ENCODE assay signal across 1 cellular context in the genomic region with DNA sequence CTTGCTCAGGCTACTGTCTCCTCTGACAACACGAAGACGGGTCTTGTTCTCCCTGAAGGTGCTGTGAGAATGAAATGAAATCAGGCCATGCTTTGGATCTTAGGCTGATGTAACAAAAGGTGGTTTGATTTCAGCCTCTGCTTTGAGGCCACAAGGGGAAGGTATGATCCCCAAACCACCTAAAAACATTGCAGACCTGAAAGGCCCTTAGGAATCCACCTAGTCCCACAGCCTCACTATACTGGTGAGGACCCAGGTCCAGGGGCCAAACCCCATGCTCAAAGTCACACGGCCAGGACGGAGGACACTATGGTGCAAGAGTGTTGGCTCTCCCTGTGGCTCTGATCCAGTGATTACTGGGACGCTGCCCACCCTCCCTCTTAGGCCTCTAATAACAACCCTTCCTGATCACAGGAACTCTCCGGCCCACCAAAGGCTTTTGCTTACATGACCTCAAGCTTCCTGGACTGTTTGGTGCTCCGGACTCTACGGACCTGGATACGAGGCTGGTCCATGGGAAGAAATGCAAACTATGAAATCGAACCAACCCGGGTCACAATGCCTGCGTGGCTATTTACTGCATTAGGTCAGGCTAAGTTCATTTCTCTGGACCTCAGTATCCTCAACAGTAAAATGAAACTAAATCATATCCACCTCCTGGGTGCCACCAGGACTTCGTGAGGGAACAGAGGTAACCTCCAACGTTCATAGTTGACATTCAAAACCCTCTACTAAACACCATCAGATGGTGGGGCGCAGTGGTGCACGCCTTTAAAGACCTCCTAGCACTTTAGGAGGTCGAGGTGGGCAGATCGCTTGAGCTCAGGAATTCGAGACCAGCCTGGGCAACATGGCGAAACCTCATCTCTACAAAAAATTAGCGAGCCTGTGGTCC.
TF ChIP-seq lines count a peak whose summit lies in the region.

No MANE protein-coding gene starts in this region.

TF ChIP-seq in HepG2, 621 proteins besides CTCF, POLR2A, EP300 and RAD21 (continues in another document):
- TF ChIP-seq, protein P1, sequence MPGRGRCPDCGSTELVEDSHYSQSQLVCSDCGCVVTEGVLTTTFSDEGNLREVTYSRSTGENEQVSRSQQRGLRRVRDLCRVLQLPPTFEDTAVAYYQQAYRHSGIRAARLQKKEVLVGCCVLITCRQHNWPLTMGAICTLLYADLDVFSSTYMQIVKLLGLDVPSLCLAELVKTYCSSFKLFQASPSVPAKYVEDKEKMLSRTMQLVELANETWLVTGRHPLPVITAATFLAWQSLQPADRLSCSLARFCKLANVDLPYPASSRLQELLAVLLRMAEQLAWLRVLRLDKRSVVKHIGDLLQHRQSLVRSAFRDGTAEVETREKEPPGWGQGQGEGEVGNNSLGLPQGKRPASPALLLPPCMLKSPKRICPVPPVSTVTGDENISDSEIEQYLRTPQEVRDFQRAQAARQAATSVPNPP (CRISPR knock-in tag; IDR thresholded peaks at IDR 0.05): no peak
- TF ChIP-seq ZBTB8A (CRISPR knock-in tag; IDR thresholded peaks at IDR 0.05; ENCODE audit: borderline replicate concordance, low read depth): no peak
- TF ChIP-seq RBAK (CRISPR knock-in tag; IDR thresholded peaks at IDR 0.05): no peak
- no peak for TF ChIP-seq TBP (CRISPR knock-in tag; IDR thresholded peaks at IDR 0.05)
- TF ChIP-seq STAG1 (CRISPR knock-in tag; IDR thresholded peaks at IDR 0.05): no peak
- TF ChIP-seq, protein P2, sequence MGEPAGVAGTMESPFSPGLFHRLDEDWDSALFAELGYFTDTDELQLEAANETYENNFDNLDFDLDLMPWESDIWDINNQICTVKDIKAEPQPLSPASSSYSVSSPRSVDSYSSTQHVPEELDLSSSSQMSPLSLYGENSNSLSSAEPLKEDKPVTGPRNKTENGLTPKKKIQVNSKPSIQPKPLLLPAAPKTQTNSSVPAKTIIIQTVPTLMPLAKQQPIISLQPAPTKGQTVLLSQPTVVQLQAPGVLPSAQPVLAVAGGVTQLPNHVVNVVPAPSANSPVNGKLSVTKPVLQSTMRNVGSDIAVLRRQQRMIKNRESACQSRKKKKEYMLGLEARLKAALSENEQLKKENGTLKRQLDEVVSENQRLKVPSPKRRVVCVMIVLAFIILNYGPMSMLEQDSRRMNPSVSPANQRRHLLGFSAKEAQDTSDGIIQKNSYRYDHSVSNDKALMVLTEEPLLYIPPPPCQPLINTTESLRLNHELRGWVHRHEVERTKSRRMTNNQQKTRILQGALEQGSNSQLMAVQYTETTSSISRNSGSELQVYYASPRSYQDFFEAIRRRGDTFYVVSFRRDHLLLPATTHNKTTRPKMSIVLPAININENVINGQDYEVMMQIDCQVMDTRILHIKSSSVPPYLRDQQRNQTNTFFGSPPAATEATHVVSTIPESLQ (CRISPR knock-in tag; conservative IDR thresholded peaks at IDR 0.05): no peak
- TF ChIP-seq ZNF234 (CRISPR knock-in tag; conservative IDR thresholded peaks at IDR 0.05): no peak
- TF ChIP-seq HNRNPL (IDR thresholded peaks at IDR 0.05; ENCODE audit: low read depth, low read length): no peak
- TF ChIP-seq ZNF143 (CRISPR knock-in tag; IDR thresholded peaks at IDR 0.05): peak; percentile 25; the same call in 1 of the 2 replicates
- TF ChIP-seq, protein P3, sequence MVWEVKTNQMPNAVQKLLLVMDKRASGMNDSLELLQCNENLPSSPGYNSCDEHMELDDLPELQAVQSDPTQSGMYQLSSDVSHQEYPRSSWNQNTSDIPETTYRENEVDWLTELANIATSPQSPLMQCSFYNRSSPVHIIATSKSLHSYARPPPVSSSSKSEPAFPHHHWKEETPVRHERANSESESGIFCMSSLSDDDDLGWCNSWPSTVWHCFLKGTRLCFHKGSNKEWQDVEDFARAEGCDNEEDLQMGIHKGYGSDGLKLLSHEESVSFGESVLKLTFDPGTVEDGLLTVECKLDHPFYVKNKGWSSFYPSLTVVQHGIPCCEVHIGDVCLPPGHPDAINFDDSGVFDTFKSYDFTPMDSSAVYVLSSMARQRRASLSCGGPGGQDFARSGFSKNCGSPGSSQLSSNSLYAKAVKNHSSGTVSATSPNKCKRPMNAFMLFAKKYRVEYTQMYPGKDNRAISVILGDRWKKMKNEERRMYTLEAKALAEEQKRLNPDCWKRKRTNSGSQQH (CRISPR knock-in tag; IDR thresholded peaks at IDR 0.05; ENCODE audit: low read depth): 0 out of 2 replicates have a peak, but pooled peaks have one; percentile 32
- peak; percentile 53; the same call in 1 of the 2 replicates for TF ChIP-seq MYC (CRISPR knock-in tag; IDR thresholded peaks at IDR 0.05; ENCODE audit: borderline replicate concordance)
- TF ChIP-seq THYN1 (CRISPR knock-in tag; IDR thresholded peaks at IDR 0.05; ENCODE audit: borderline replicate concordance, low read depth): no peak
- no peak; the same call in 1 of the 2 replicates for TF ChIP-seq ZNF124 (CRISPR knock-in tag; IDR thresholded peaks at IDR 0.05)
- no peak for TF ChIP-seq ZNF562 (CRISPR knock-in tag; IDR thresholded peaks at IDR 0.05; ENCODE audit: borderline replicate concordance)
- no peak for TF ChIP-seq NFE2 (CRISPR knock-in tag; IDR thresholded peaks at IDR 0.05)
- TF ChIP-seq NR2C2 (CRISPR knock-in tag; IDR thresholded peaks at IDR 0.05; ENCODE audit: borderline replicate concordance): no peak
- no peak for TF ChIP-seq RFXANK (CRISPR knock-in tag; IDR thresholded peaks at IDR 0.05)
- TF ChIP-seq PHF21A (CRISPR knock-in tag; IDR thresholded peaks at IDR 0.05): 0 out of 2 replicates have a peak, but pooled peaks have one; percentile 34
- no peak for TF ChIP-seq NFE2L1 (CRISPR knock-in tag; IDR thresholded peaks at IDR 0.05; ENCODE audit: borderline replicate concordance)
- TF ChIP-seq SOX6 (IDR thresholded peaks at IDR 0.05): no peak
- no peak for TF ChIP-seq SOX6 (CRISPR knock-in tag; IDR thresholded peaks at IDR 0.05)
- TF ChIP-seq ZFP41 (CRISPR knock-in tag; IDR thresholded peaks at IDR 0.05; ENCODE audit: borderline replicate concordance): no peak
- no peak for TF ChIP-seq RBM22 (optimal IDR thresholded peaks at IDR 0.05; ENCODE audit: low read length)
- TF ChIP-seq ZNF3 (CRISPR knock-in tag; IDR thresholded peaks at IDR 0.05): no peak
- TF ChIP-seq, protein P4, sequence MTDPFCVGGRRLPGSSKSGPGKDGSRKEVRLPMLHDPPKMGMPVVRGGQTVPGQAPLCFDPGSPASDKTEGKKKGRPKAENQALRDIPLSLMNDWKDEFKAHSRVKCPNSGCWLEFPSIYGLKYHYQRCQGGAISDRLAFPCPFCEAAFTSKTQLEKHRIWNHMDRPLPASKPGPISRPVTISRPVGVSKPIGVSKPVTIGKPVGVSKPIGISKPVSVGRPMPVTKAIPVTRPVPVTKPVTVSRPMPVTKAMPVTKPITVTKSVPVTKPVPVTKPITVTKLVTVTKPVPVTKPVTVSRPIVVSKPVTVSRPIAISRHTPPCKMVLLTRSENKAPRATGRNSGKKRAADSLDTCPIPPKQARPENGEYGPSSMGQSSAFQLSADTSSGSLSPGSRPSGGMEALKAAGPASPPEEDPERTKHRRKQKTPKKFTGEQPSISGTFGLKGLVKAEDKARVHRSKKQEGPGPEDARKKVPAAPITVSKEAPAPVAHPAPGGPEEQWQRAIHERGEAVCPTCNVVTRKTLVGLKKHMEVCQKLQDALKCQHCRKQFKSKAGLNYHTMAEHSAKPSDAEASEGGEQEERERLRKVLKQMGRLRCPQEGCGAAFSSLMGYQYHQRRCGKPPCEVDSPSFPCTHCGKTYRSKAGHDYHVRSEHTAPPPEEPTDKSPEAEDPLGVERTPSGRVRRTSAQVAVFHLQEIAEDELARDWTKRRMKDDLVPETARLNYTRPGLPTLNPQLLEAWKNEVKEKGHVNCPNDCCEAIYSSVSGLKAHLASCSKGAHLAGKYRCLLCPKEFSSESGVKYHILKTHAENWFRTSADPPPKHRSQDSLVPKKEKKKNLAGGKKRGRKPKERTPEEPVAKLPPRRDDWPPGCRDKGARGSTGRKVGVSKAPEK (CRISPR knock-in tag; IDR thresholded peaks at IDR 0.05; ENCODE audit: borderline replicate concordance): no peak
- no peak for TF ChIP-seq ZNF138 (CRISPR knock-in tag; IDR thresholded peaks at IDR 0.05; ENCODE audit: low read depth)
- TF ChIP-seq, protein P5, sequence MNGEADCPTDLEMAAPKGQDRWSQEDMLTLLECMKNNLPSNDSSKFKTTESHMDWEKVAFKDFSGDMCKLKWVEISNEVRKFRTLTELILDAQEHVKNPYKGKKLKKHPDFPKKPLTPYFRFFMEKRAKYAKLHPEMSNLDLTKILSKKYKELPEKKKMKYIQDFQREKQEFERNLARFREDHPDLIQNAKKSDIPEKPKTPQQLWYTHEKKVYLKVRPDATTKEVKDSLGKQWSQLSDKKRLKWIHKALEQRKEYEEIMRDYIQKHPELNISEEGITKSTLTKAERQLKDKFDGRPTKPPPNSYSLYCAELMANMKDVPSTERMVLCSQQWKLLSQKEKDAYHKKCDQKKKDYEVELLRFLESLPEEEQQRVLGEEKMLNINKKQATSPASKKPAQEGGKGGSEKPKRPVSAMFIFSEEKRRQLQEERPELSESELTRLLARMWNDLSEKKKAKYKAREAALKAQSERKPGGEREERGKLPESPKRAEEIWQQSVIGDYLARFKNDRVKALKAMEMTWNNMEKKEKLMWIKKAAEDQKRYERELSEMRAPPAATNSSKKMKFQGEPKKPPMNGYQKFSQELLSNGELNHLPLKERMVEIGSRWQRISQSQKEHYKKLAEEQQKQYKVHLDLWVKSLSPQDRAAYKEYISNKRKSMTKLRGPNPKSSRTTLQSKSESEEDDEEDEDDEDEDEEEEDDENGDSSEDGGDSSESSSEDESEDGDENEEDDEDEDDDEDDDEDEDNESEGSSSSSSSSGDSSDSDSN (CRISPR knock-in tag; IDR thresholded peaks at IDR 0.05): no peak
- no peak for TF ChIP-seq CBX2 (IDR thresholded peaks at IDR 0.05; ENCODE audit: low read depth, low read length)
- TF ChIP-seq CBX2 (CRISPR knock-in tag; IDR thresholded peaks at IDR 0.05; ENCODE audit: low read depth): 0 out of 2 replicates have a peak, but pooled peaks have one; percentile 45
- TF ChIP-seq EHMT2 (IDR thresholded peaks at IDR 0.05; ENCODE audit: borderline replicate concordance, low read depth, low read length): no peak
- no peak for TF ChIP-seq ELF1 (CRISPR knock-in tag; IDR thresholded peaks at IDR 0.05)
- no peak for TF ChIP-seq HES4 (CRISPR knock-in tag; IDR thresholded peaks at IDR 0.05; ENCODE audit: borderline replicate concordance)
- TF ChIP-seq HCFC1 (IDR thresholded peaks at IDR 0.05; ENCODE audit: low read depth, low read length): no peak
- no peak for TF ChIP-seq ZSCAN25 (CRISPR knock-in tag; IDR thresholded peaks at IDR 0.05)
- TF ChIP-seq, protein P6, sequence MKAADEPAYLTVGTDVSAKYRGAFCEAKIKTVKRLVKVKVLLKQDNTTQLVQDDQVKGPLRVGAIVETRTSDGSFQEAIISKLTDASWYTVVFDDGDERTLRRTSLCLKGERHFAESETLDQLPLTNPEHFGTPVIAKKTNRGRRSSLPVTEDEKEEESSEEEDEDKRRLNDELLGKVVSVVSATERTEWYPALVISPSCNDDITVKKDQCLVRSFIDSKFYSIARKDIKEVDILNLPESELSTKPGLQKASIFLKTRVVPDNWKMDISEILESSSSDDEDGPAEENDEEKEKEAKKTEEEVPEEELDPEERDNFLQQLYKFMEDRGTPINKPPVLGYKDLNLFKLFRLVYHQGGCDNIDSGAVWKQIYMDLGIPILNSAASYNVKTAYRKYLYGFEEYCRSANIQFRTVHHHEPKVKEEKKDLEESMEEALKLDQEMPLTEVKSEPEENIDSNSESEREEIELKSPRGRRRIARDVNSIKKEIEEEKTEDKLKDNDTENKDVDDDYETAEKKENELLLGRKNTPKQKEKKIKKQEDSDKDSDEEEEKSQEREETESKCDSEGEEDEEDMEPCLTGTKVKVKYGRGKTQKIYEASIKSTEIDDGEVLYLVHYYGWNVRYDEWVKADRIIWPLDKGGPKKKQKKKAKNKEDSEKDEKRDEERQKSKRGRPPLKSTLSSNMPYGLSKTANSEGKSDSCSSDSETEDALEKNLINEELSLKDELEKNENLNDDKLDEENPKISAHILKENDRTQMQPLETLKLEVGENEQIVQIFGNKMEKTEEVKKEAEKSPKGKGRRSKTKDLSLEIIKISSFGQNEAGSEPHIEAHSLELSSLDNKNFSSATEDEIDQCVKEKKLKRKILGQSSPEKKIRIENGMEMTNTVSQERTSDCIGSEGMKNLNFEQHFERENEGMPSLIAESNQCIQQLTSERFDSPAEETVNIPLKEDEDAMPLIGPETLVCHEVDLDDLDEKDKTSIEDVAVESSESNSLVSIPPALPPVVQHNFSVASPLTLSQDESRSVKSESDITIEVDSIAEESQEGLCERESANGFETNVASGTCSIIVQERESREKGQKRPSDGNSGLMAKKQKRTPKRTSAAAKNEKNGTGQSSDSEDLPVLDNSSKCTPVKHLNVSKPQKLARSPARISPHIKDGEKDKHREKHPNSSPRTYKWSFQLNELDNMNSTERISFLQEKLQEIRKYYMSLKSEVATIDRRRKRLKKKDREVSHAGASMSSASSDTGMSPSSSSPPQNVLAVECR (CRISPR knock-in tag; IDR thresholded peaks at IDR 0.05; ENCODE audit: borderline replicate concordance): no peak
- TF ChIP-seq, protein P7, sequence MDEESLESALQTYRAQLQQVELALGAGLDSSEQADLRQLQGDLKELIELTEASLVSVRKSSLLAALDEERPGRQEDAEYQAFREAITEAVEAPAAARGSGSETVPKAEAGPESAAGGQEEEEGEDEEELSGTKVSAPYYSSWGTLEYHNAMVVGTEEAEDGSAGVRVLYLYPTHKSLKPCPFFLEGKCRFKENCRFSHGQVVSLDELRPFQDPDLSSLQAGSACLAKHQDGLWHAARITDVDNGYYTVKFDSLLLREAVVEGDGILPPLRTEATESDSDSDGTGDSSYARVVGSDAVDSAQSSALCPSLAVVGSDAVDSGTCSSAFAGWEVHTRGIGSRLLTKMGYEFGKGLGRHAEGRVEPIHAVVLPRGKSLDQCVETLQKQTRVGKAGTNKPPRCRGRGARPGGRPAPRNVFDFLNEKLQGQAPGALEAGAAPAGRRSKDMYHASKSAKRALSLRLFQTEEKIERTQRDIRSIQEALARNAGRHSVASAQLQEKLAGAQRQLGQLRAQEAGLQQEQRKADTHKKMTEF (CRISPR knock-in tag; IDR thresholded peaks at IDR 0.05): no peak
- no peak for TF ChIP-seq DNMT1 (CRISPR knock-in tag; IDR thresholded peaks at IDR 0.05)
- no peak for TF ChIP-seq MTA3 (CRISPR knock-in tag; IDR thresholded peaks at IDR 0.05)
- no peak for TF ChIP-seq ZNF549 (CRISPR knock-in tag; IDR thresholded peaks at IDR 0.05)
- TF ChIP-seq NFRKB (IDR thresholded peaks at IDR 0.05): no peak
- TF ChIP-seq ZNF263 (CRISPR knock-in tag; IDR thresholded peaks at IDR 0.05): 0 out of 2 replicates have a peak, but pooled peaks have one; percentile 21
- TF ChIP-seq ZNF260 (CRISPR knock-in tag; IDR thresholded peaks at IDR 0.05; ENCODE audit: borderline replicate concordance, low read depth): no peak
- no peak; the same call in 1 of the 2 replicates for TF ChIP-seq ZFY (CRISPR knock-in tag; IDR thresholded peaks at IDR 0.05)
- TF ChIP-seq DNMT3B (CRISPR knock-in tag; conservative IDR thresholded peaks at IDR 0.05): 0 out of 2 replicates have a peak, but pooled peaks have one; percentile 29
- TF ChIP-seq GLI4 (CRISPR knock-in tag; IDR thresholded peaks at IDR 0.05; ENCODE audit: borderline replicate concordance): no peak
- TF ChIP-seq, protein P8, sequence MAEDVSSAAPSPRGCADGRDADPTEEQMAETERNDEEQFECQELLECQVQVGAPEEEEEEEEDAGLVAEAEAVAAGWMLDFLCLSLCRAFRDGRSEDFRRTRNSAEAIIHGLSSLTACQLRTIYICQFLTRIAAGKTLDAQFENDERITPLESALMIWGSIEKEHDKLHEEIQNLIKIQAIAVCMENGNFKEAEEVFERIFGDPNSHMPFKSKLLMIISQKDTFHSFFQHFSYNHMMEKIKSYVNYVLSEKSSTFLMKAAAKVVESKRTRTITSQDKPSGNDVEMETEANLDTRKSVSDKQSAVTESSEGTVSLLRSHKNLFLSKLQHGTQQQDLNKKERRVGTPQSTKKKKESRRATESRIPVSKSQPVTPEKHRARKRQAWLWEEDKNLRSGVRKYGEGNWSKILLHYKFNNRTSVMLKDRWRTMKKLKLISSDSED (CRISPR knock-in tag; IDR thresholded peaks at IDR 0.05): peak; percentile 50; the same call in 1 of the 2 replicates
